ENCODE assay signal across 29 cellular contexts in genomic region chr2:158403237-158403636, GRCh38. TPM values are rescaled to one million over a fixed set of nuclear protein-coding genes. Genes with fewer than 3 reads are reported as not detected.
DNase-seq lines count a peak whose midpoint lies in the region; ATAC-seq and TF ChIP-seq lines count a peak whose summit lies in the region.
"Had no signal": no experiment of that assay in that cellular context is flagged by ENCODE, and none has a peak within 500 bp of the region (broad histone marks: within the 10 kb centered on the region; RNA-seq: fewer than 3 reads in every experiment).

No MANE protein-coding gene starts in this region.

- no peak overlapping the region for H3K23ac ChIP-seq in H9 (ENCODE audit: insufficient read length, low read depth, low read length)

- no peak overlapping the region for H3K27ac ChIP-seq in H9 (ENCODE audit: insufficient read length, low read depth, low read length)
- H3K27ac ChIP-seq: ascending aorta, vagina had no signal

- no peaks in the 10 kb centered on the region for H4K20me1 ChIP-seq in H9 (ENCODE audit: control insufficient read depth, insufficient read depth, insufficient read length)

- DNase-seq in DMS153 treated with DMSO at 0.1 percent for 48 hours (lab: John Stamatoyannopoulos, UW; ENCODE audit: unreplicated experiment) (peak; percentile 5), M059J (ENCODE audit: low read depth) (peak; percentile 4), iris pigment epithelial cell (ENCODE audit: low read depth) (peak; percentile 13), H9 (no peak), GM13977 (ENCODE audit: low spot score) (no peak), Right ventricle myocardium superior (no peak), GM03348 (ENCODE audit: low spot score) (no peak)
- DNase-seq: activated CD4-positive, alpha-beta memory T cell treated with anti-CD3 and anti-CD28 coated beads for 36 hours; activated CD4-positive, CD25-positive, alpha-beta regulatory T cell treated with anti-CD3 and anti-CD28 coated beads, Interleukin-2, amount 50 U/mL, for 72 hours; activated CD8-positive, alpha-beta memory T cell treated with anti-CD3 and anti-CD28 coated beads, Interleukin-2, amount 50 U/mL, for 4 hours; C1 segment of cervical spinal cord; Calu3; HCEC 1CT; hippocampal formation; KG1; naive thymus-derived CD8-positive, alpha-beta T cell; NCI-H1694; NCI-H226; NCI-H82; nucleus accumbens; RPMI8226 had no signal

- no peak overlapping the region for H2BK20ac ChIP-seq in H9 (ENCODE audit: low read depth, low read length, poor library complexity, severe bottlenecking)

- no peak overlapping the region for H3K4me2 ChIP-seq in H9 (ENCODE audit: insufficient read depth, insufficient read length, low read length)

- no peak overlapping the region for H3K56ac ChIP-seq in H9 (ENCODE audit: insufficient read length, low read depth, low read length)

- no peaks in the 10 kb centered on the region for H3K79me2 ChIP-seq in H9 (ENCODE audit: insufficient read depth, low read length)

- H3K9me3 ChIP-seq in H9 (ENCODE audit: control insufficient read depth, low read depth, low read length): no peaks in the 10 kb centered on the region
- H3K9me3 ChIP-seq: vagina had no signal

- no peaks in the 10 kb centered on the region for H3K23me2 ChIP-seq in H9 (ENCODE audit: insufficient read length, low read depth, low read length, poor library complexity, severe bottlenecking)

- H4K5ac ChIP-seq in H9 (ENCODE audit: insufficient read length, low read depth, low read length): no peak overlapping the region

- no peaks in the 10 kb centered on the region for H3K4me1 ChIP-seq in H9 (ENCODE audit: insufficient read depth, low read length)
- H3K4me1 ChIP-seq: ascending aorta had no signal

- no peaks in the 10 kb centered on the region for H3K27me3 Mint-ChIP-seq in H9 (ENCODE audit: low read depth)

- H3K4ac ChIP-seq in H9 (ENCODE audit: low read depth, low read length): no peak overlapping the region

- no peak overlapping the region for H4K91ac ChIP-seq in H9 (ENCODE audit: insufficient read length, low read depth, low read length)

- H4K8ac ChIP-seq in H9 (replicated peaks; ENCODE audit: insufficient read length, low read depth, low read length): no peak overlapping the region

- no peaks in the 10 kb centered on the region for H3K27me3 ChIP-seq in H9 (ENCODE audit: insufficient read depth, low read length)
- H3K27me3 ChIP-seq: ascending aorta, gastroesophageal sphincter, vagina had no signal

- H3K9me3 Mint-ChIP-seq in H9: peaks cover 5 to 7% of the 10 kb centered on the region in 2 experiments; a peak in 4 of 5 replicates
- H3K9me3 Mint-ChIP-seq: stimulated activated naive CD8-positive, alpha-beta T cell treated with anti-CD3 and anti-CD28 coated beads, Interleukin-15, Interleukin-2, amounts not matched to agents 100 ng/mL and 50 ng/mL, for 24 hours had no signal

- in situ Hi-C loops in GM13977 (cut with MboI; ENCODE audit: low pct_unique_long_range_greater_than_20kb, low sequenced_read_pairs, unreplicated experiment): no loop called here

- H3T11ph ChIP-seq in H9 (ENCODE audit: low read length): no peak overlapping the region

- H3K9ac ChIP-seq in H9 (ENCODE audit: extremely low read depth, insufficient read length, low read length): no peak overlapping the region

- no peak overlapping the region for H2BK15ac ChIP-seq in H9 (ENCODE audit: low read depth, low read length)

- intact Hi-C loops in Right ventricle myocardium superior (cut with DNase I): no loop called here

- no peak overlapping the region for H2AK5ac ChIP-seq in H9 (ENCODE audit: insufficient read length, low read length)

- no peaks in the 10 kb centered on the region for H3K79me1 ChIP-seq in H9 (ENCODE audit: insufficient read depth, low read depth, low read length, poor library complexity, severe bottlenecking)

- no peak overlapping the region for H2BK5ac ChIP-seq in H9 (ENCODE audit: insufficient read length, low read length)

- H2BK12ac ChIP-seq in H9 (ENCODE audit: insufficient read length, low read depth, low read length): no peak overlapping the region

- TF ChIP-seq CTCF in H9 (conservative IDR thresholded peaks at IDR 0.05) (no peak), GM13977 (IDR thresholded peaks at IDR 0.05; ENCODE audit: extremely low read depth, insufficient read depth, missing control alignments) (no peak)

- H3K4me1 Mint-ChIP-seq in H9: peaks cover 6 to 10% of the 10 kb centered on the region in 2 experiments
- H3K4me1 Mint-ChIP-seq: naive thymus-derived CD8-positive, alpha-beta T cell had no signal

- no peak overlapping the region for H3K18ac ChIP-seq in H9 (ENCODE audit: insufficient read length, low read depth, low read length)

- H3K14ac ChIP-seq in H9 (ENCODE audit: insufficient read depth, low read length): no peak overlapping the region

- H3K36me3 Mint-ChIP-seq in H9 (ENCODE audit: insufficient read depth in 1 of 3, low read depth in 3 of 3): peaks cover 0 to 6% (median 0%) of the 10 kb centered on the region in 3 experiments; a peak in 1 of 7 replicates
- H3K36me3 Mint-ChIP-seq: activated CD4-positive, alpha-beta memory T cell treated with anti-CD3 and anti-CD28 coated beads for 36 hours; naive thymus-derived CD8-positive, alpha-beta T cell had no signal

- no CpG with 5 or more reads among the region's 1 CpG for WGBS in H9 (ENCODE audit: extremely low coverage, insufficient read length, low lambda C conversion rate)

- no peak overlapping the region for H3K4me3 Mint-ChIP-seq in H9
- H3K4me3 Mint-ChIP-seq: activated CD4-positive, alpha-beta memory T cell treated with anti-CD3 and anti-CD28 coated beads for 36 hours; naive thymus-derived CD8-positive, alpha-beta T cell; stimulated activated naive CD8-positive, alpha-beta T cell treated with anti-CD3 and anti-CD28 coated beads, Interleukin-15, Interleukin-2, amounts not matched to agents 100 ng/mL and 50 ng/mL, for 24 hours; T-helper 1 cell treated with Interleukin-12 subunit alpha and Interleukin-12 subunit beta and Interleukin-4 antibody, amounts not matched to agents 30 μg/mL and 1 μg/mL, for 36 hours had no signal

- peak; percentile 49 for ATAC-seq in GM18858 (IDR thresholded peaks at IDR 0.05; ENCODE audit: unreplicated experiment)
- no peak for ATAC-seq in Right ventricle myocardium superior (ENCODE audit: poor library complexity)
- ATAC-seq: activated naive CD4-positive, alpha-beta T cell treated with anti-CD3 and anti-CD28 coated beads, Interleukin-2, amount 50 U/mL, for 72 hours; gastroesophageal sphincter; left lobe of liver; naive thymus-derived CD8-positive, alpha-beta T cell had no signal

- no peak overlapping the region for H3K27ac Mint-ChIP-seq in H9
- H3K27ac Mint-ChIP-seq: activated CD4-positive, alpha-beta memory T cell treated with anti-CD3 and anti-CD28 coated beads for 36 hours; activated naive CD4-positive, alpha-beta T cell treated with anti-CD3 and anti-CD28 coated beads, Interleukin-2, amount 50 U/mL, for 72 hours; naive thymus-derived CD8-positive, alpha-beta T cell; stimulated activated naive CD8-positive, alpha-beta T cell treated with anti-CD3 and anti-CD28 coated beads, Interleukin-15, Interleukin-2, amounts not matched to agents 100 ng/mL and 50 ng/mL, for 24 hours; T-helper 1 cell treated with Interleukin-12 subunit alpha and Interleukin-12 subunit beta and Interleukin-4 antibody, amounts not matched to agents 30 μg/mL and 1 μg/mL, for 36 hours had no signal

- no peak overlapping the region for H2BK120ac ChIP-seq in H9 (ENCODE audit: low read depth, low read length, poor library complexity, severe bottlenecking)

- H2AFZ ChIP-seq in H9 (ENCODE audit: low read length): no peak overlapping the region

RNA-seq across cellular contexts. Expression of gene CCDC148, which starts 53.3 kb away (rescaled TPM):
- 0.79 TPM in 1 of 2 replicates, not detected in the other for total RNA-seq in M059J (2014; rRNA removed; shearing (Covaris generic))
- total RNA-seq in H9 (2021) (1.1 and 1.5 TPM in 2 replicates), Right ventricle myocardium superior (1.0 TPM)
- total RNA-seq: ascending aorta; naive thymus-derived CD8-positive, alpha-beta T cell; vagina had no signal

RNA-seq across cellular contexts. Expression of gene PKP4, which starts 53.5 kb away (rescaled TPM):
- 9.1 and 19.2 TPM in 2 replicates for total RNA-seq in M059J (2014; rRNA removed; shearing (Covaris generic))
- 52.0 and 52.3 TPM in 2 replicates for total RNA-seq in H9 (2021)
- 49.6 TPM for total RNA-seq in Right ventricle myocardium superior

Comparison
In these comparisons a context has a peak if more than half of its experiments do, and no peak if none do; other contexts are left out.
1. DNase-seq: peak in DMS153 treated with DMSO at 0.1 percent for 48 hours (single experiment), M059J (single experiment) and iris pigment epithelial cell (single experiment); none in H9 (single experiment), GM13977 (single experiment), Right ventricle myocardium superior (single experiment) and GM03348 (single experiment).